ENCODE assay signal across 8 cellular contexts in genomic region chr22:19714320-19715252, GRCh38. TPM values are rescaled to one million over a fixed set of nuclear protein-coding genes. Genes with fewer than 3 reads are reported as not detected.
DNase-seq lines count a peak whose midpoint lies in the region; ATAC-seq, FAIRE-seq and TF ChIP-seq lines count a peak whose summit lies in the region.

Gene SEPTIN5, plus strand, starts transcription at chr22:19714503. Its CDS starts 86 bp downstream, at chr22:19714589.

- DNase-seq in OCI-LY7 (ENCODE audit: low spot score) = no peak
- no peak for DNase-seq in epithelial cell of esophagus (ENCODE audit: low read depth)
- peak; percentile 60 for DNase-seq in natural killer cell treated with Interleukin-12 subunit alpha and Interleukin-12 subunit beta and Interleukin-15 and Interleukin-18, amount 100 ng/mL, for 72 hours (ENCODE audit: low spot score)
- DNase-seq in RCC 7860 (ENCODE audit: low spot score) = no peak
- DNase-seq in glomerular visceral epithelial cell (ENCODE audit: extremely low spot score) = no peak
- DNase-seq in COLO668 (lab: John Stamatoyannopoulos, UW; ENCODE audit: unreplicated experiment) = no peak

- no peaks in the 10 kb centered on the region for H3K36me3 Mint-ChIP-seq in natural killer cell treated with Interleukin-12 subunit alpha and Interleukin-12 subunit beta and Interleukin-15 and Interleukin-18, amount 100 ng/mL, for 72 hours

- no peaks in the 10 kb centered on the region for H3K79me2 ChIP-seq in OCI-LY7 (ENCODE audit: insufficient read depth, low read depth, low read length)

- FAIRE-seq in RCC 7860 (lab: Jason Lieb, UNC) = no peak

- H3K4me3 ChIP-seq in OCI-LY7 (ENCODE audit: low read depth, low read length, poor library complexity, severe bottlenecking) (no peak within 1 kb of the TSS), epithelial cell of esophagus (ENCODE audit: low read length) (peak within 1 kb of the TSS; percentile 49)

- H3K4me1 Mint-ChIP-seq in natural killer cell treated with Interleukin-12 subunit alpha and Interleukin-12 subunit beta and Interleukin-15 and Interleukin-18, amount 100 ng/mL, for 72 hours (ENCODE audit: low read depth in 2 of 2) = peaks cover 0 to 7% of the 10 kb centered on the region in 2 donors

- H3K4me3 Mint-ChIP-seq in natural killer cell treated with Interleukin-12 subunit alpha and Interleukin-12 subunit beta and Interleukin-15 and Interleukin-18, amount 100 ng/mL, for 72 hours = peak within 1 kb of the TSS; percentile 45

- H3K36me3 ChIP-seq in OCI-LY7 (ENCODE audit: insufficient read depth, low read length) = no peaks in the 10 kb centered on the region

- TF ChIP-seq CTCF in C4-2B (conservative IDR thresholded peaks at IDR 0.05) (no peak), OCI-LY7 (conservative IDR thresholded peaks at IDR 0.05; ENCODE audit: low read length) (no peak), epithelial cell of esophagus (IDR thresholded peaks at IDR 0.05; ENCODE audit: insufficient read depth, low read depth, low read length, missing control alignments) (no peak)

- no peaks in the 10 kb centered on the region for H3K4me1 ChIP-seq in OCI-LY7 (ENCODE audit: insufficient read depth, low read length, poor library complexity, severe bottlenecking)

- H3K27ac Mint-ChIP-seq in natural killer cell treated with Interleukin-12 subunit alpha and Interleukin-12 subunit beta and Interleukin-15 and Interleukin-18, amount 100 ng/mL, for 72 hours = no peak within 1 kb of the TSS

- intact Hi-C loops in OCI-LY7 (cut with micrococcal nuclease; ENCODE audit: unreplicated experiment) = no loop called here

- H4K20me1 ChIP-seq in OCI-LY7 (ENCODE audit: insufficient read depth, low read length) = no peaks in the 10 kb centered on the region

- BruUV-seq in OCI-LY7 (replicated peaks; lab: Mats Ljungman, UMichigan) = no TSS peak

- H2AFZ ChIP-seq in OCI-LY7 (ENCODE audit: low read length) = no peak within 1 kb of the TSS

- ATAC-seq in natural killer cell treated with Interleukin-12 subunit alpha and Interleukin-12 subunit beta and Interleukin-15 and Interleukin-18, amount 100 ng/mL, for 72 hours = no peak
- ATAC-seq in GM21529 (IDR thresholded peaks at IDR 0.05; ENCODE audit: unreplicated experiment) = no peak

- no peaks in the 10 kb centered on the region for H3K9me3 Mint-ChIP-seq in natural killer cell treated with Interleukin-12 subunit alpha and Interleukin-12 subunit beta and Interleukin-15 and Interleukin-18, amount 100 ng/mL, for 72 hours

- CTCF ChIA-PET in OCI-LY7 (lab: Charles Lee; ENCODE audit: unreplicated experiment) = no interaction called here

- POLR2A ChIA-PET in OCI-LY7 (lab: Charles Lee) = no interaction called here

- no peaks in the 10 kb centered on the region for H3K9me2 ChIP-seq in OCI-LY7 (ENCODE audit: insufficient read depth, low read length)

- peak within 1 kb of the TSS; percentile 75 for H3K27ac ChIP-seq in C4-2B
- no peak within 1 kb of the TSS for H3K27ac ChIP-seq in OCI-LY7 (ENCODE audit: low read depth, low read length, poor library complexity, severe bottlenecking)

- H3K27me3 Mint-ChIP-seq in natural killer cell treated with Interleukin-12 subunit alpha and Interleukin-12 subunit beta and Interleukin-15 and Interleukin-18, amount 100 ng/mL, for 72 hours = peaks cover 12 to 17% of the 10 kb centered on the region in 2 donors

- H3K4me2 ChIP-seq in OCI-LY7 (ENCODE audit: low read length) = peak within 1 kb of the TSS; percentile 29; the same call in 1 of the 2 replicates

- no peaks in the 10 kb centered on the region for H3K9me3 ChIP-seq in OCI-LY7 (ENCODE audit: low read length)

RNA-seq across cellular contexts. Expression of gene SEPTIN5, which starts in this region (rescaled TPM):
- total RNA-seq in OCI-LY7 (2014; rRNA removed; shearing (Covaris generic)) = 1.2 TPM in 1 of 2 replicates, not detected in the other
- total RNA-seq in OCI-LY7 (2022) = not detected in 2 replicates
- not detected for total RNA-seq in natural killer cell treated with Interleukin-12 subunit alpha and Interleukin-12 subunit beta and Interleukin-15 and Interleukin-18, amount 100 ng/mL, for 72 hours

Comparison
In these comparisons a context has a peak if more than half of its experiments do, and no peak if none do; other contexts are left out.
1. Peak in DNase-seq in natural killer cell treated with Interleukin-12 subunit alpha and Interleukin-12 subunit beta and Interleukin-15 and Interleukin-18, amount 100 ng/mL, for 72 hours; RNA of the gene not detected or under 1 TPM.